ENCODE assay signal across 10 cellular contexts in the genomic region with DNA sequence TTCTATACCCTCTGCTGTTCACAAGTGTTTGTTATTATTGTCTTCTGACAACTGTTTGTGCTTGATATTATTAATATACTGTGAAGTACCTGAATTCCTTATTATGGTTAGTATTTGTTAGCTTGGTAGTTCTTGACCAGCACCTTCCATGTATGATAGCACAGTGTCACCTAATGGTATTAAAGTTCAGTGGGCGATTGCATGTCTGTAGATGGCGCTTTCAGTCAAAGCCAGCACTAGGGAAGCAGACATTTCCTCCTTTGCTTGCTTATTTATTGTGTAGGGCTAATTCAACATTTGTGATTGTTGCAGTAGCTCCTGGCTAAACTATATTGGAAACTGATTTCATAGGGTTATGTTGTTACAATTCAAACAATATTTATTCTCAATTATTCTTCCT.
DNase-seq lines count a peak whose midpoint lies in the region; ATAC-seq and TF ChIP-seq lines count a peak whose summit lies in the region.
"Had no signal": no experiment of that assay in that cellular context is flagged by ENCODE, and none has a peak within 500 bp of the region (broad histone marks: within the 10 kb centered on the region; RNA-seq: fewer than 3 reads in every experiment).

No MANE protein-coding gene starts in this region.

- WGBS in body of pancreas, 2 donors = 50 to 54% methylated on average over 2 of the region's 2 CpGs

- TF ChIP-seq POLR2A in body of pancreas (IDR thresholded peaks at IDR 0.05) (no peak), vagina (IDR thresholded peaks at IDR 0.05) (no peak)

- TF ChIP-seq CTCF in OCI-LY3 (IDR thresholded peaks at IDR 0.05; ENCODE audit: low read depth, low read length) (peak; percentile 100), body of pancreas (IDR thresholded peaks at IDR 0.05) (peak in 2 of 7 experiments; percentile 3 to 7), vagina (IDR thresholded peaks at IDR 0.05) (no peak)

- intact Hi-C loops in body of pancreas (cut with DNase I) = no loop called here
- intact Hi-C loops in vagina (cut with DNase I) = no loop called here

- H3K4me1 ChIP-seq in OCI-LY3 (ENCODE audit: low read length) = peaks cover 21% of the 10 kb centered on the region
- no peaks in the 10 kb centered on the region for H3K4me1 ChIP-seq in body of pancreas
- no peaks in the 10 kb centered on the region for H3K4me1 ChIP-seq in vagina
- H3K4me1 ChIP-seq: psoas muscle had no signal

- ATAC-seq in GM18867 (IDR thresholded peaks at IDR 0.05; ENCODE audit: unreplicated experiment) = peak; percentile 71
- ATAC-seq in body of pancreas = no peak
- ATAC-seq in GM18909 (IDR thresholded peaks at IDR 0.05; ENCODE audit: poor library complexity, unreplicated experiment) = no peak
- ATAC-seq: psoas muscle had no signal

- peak overlapping the region; percentile 76; the same call in 1 of the 2 replicates for H2AFZ ChIP-seq in OCI-LY3 (ENCODE audit: low read depth, low read length)

- H3K27me3 ChIP-seq in OCI-LY3 (ENCODE audit: low read depth, low read length) (no peaks in the 10 kb centered on the region), body of pancreas (no peaks in the 10 kb centered on the region), vagina (no peaks in the 10 kb centered on the region)

- no peaks in the 10 kb centered on the region for H3K36me3 ChIP-seq in OCI-LY3 (replicated peaks; ENCODE audit: low read depth, low read length)
- H3K36me3 ChIP-seq in body of pancreas (replicated peaks in 1 of 2; ENCODE audit: insufficient read depth in 1 of 2, low read depth in 2 of 2) = no peaks in the 10 kb centered on the region
- H3K36me3 ChIP-seq in vagina = no peaks in the 10 kb centered on the region

- H3K27ac ChIP-seq in OCI-LY3 (ENCODE audit: low read length) (no peak overlapping the region), body of pancreas (no peak overlapping the region), vagina (no peak overlapping the region)
- H3K27ac ChIP-seq: psoas muscle had no signal

- H3K9ac ChIP-seq in OCI-LY3 (ENCODE audit: low read length) = no peak overlapping the region

- H4K20me1 ChIP-seq in OCI-LY3 (ENCODE audit: insufficient read depth, low read length) = no peaks in the 10 kb centered on the region

- no peaks in the 10 kb centered on the region for H3K79me2 ChIP-seq in OCI-LY3 (ENCODE audit: low read length)

- H3K4me3 ChIP-seq in OCI-LY3 (ENCODE audit: low read length) (no peak overlapping the region; the same call in 1 of the 2 replicates), body of pancreas (no peak overlapping the region), vagina (no peak overlapping the region)
- H3K4me3 ChIP-seq: psoas muscle had no signal

- DNase-seq in D341Med (ENCODE audit: low spot score) (peak; percentile 36), foreskin melanocyte (peak; percentile 11), body of pancreas (no peak), vagina (ENCODE audit: extremely low spot score in 2 of 2) (no peak)
- no peak for DNase-seq in activated T-cell treated with anti-CD3 and anti-CD28 coated beads, Interleukin-2, amount 50 U/mL, for 48 hours
- DNase-seq: NCI-H187 treated with DMSO at 0.1 percent for 48 hours, psoas muscle had no signal

- H3K9me3 ChIP-seq in OCI-LY3 (ENCODE audit: insufficient read depth, low read length) (no peaks in the 10 kb centered on the region), body of pancreas (no peaks in the 10 kb centered on the region), vagina (no peaks in the 10 kb centered on the region)
- H3K9me3 ChIP-seq: psoas muscle had no signal

- H3K4me2 ChIP-seq in OCI-LY3 (ENCODE audit: low read length) = peak overlapping the region; percentile 65

Comparison
In these comparisons a context has a peak if more than half of its experiments do, and no peak if none do; other contexts are left out.
1. DNase-seq: peak in D341Med (single experiment) and foreskin melanocyte (single experiment); none in body of pancreas (0 of 4), activated T-cell treated with anti-CD3 and anti-CD28 coated beads, Interleukin-2, amount 50 U/mL, for 48 hours (0 of 2) and vagina (0 of 2).